7 cellular contexts compared by ENCODE assay signal in the genomic region with DNA sequence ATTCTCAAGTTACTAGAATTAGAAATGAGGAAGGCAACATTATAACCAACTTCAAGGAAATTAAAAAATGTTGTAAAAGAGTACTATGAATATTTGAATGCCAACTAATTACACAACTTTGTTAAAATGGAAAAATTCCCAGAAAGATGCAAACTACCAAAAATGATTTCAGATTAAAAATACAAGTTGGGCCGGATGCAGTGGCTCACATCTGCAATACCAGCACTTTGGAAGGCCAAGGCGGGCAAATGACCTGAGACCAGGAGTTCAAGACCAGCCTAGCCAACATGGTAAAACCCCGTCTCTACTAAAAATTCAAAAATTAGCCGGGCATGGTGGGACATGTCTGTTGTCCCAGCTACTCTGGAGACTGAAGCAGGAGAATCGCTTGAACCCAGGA.
"Had no signal": no experiment of that assay in that cellular context is flagged by ENCODE, and none has a peak within 500 bp of the region (broad histone marks: within the 10 kb centered on the region; RNA-seq: fewer than 3 reads in every experiment).

No MANE protein-coding gene starts in this region.

- H3K4me1 ChIP-seq: HAP-1 had no signal

- H3K4me3 ChIP-seq: HAP-1 had no signal

- DNase-seq: GOT3, H7, HFFc6 had no signal

- H3K27ac ChIP-seq: HL-60 had no signal

- H3K9me3 ChIP-seq: HAP-1 had no signal

- ATAC-seq: HCT116, HepG2 had no signal

- H3K36me3 ChIP-seq: HAP-1 had no signal
